Comparison of ENCODE assay signal across 1 cellular context in the genomic region with DNA sequence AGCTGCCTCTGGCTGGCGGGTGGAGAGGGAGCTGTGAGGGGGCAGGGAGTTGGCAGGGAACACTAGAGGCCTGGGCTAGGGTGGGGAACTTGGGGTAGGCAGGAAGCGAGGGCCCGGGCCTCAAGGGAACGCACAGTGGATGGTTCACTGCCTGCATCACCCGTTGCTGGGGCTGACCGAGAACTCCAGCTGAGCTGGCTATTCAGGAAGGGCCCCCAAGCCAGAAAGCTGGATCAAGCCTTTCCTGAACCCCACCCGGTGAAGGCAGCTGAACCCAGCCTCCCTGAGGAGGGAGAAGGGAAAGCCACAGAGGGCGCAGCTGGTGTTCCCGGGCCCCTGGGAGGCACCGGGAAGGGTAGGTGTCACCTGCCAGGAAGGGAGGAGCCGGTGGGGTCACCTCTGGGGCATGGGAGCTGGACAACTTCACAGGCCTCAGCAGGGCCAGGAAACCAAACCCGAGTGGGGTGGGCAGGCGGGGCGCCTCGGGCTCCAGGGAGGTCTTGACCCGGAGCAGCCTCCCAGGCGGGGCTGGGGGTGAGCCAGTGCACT.
TF ChIP-seq lines count a peak whose summit lies in the region.

No MANE protein-coding gene starts in this region.

TF ChIP-seq in HCT116, 20 proteins besides CTCF, POLR2A, EP300 and RAD21 (continued from another document):
- TF ChIP-seq SRF (IDR thresholded peaks at IDR 0.05; ENCODE audit: low read depth) (no peak), YY1 (IDR thresholded peaks at IDR 0.05; ENCODE audit: extremely low read depth, insufficient replicate concordance, low read depth, low read length) (no peak), TCF7L2 (IDR thresholded peaks at IDR 0.05; ENCODE audit: borderline replicate concordance, extremely low read depth, insufficient read depth, insufficient read length) (no peak), ZFX (IDR thresholded peaks at IDR 0.05) (no peak), JUND (IDR thresholded peaks at IDR 0.05) (no peak), CBX3 (IDR thresholded peaks at IDR 0.05; ENCODE audit: low read depth) (no peak), ELF1 (IDR thresholded peaks at IDR 0.05; ENCODE audit: borderline replicate concordance, low read depth) (no peak), EGR1 (IDR thresholded peaks at IDR 0.05; ENCODE audit: low read depth) (no peak), ZNF274 (IDR thresholded peaks at IDR 0.05; ENCODE audit: low read depth, low read length) (no peak)
- TF ChIP-seq, protein P1, sequence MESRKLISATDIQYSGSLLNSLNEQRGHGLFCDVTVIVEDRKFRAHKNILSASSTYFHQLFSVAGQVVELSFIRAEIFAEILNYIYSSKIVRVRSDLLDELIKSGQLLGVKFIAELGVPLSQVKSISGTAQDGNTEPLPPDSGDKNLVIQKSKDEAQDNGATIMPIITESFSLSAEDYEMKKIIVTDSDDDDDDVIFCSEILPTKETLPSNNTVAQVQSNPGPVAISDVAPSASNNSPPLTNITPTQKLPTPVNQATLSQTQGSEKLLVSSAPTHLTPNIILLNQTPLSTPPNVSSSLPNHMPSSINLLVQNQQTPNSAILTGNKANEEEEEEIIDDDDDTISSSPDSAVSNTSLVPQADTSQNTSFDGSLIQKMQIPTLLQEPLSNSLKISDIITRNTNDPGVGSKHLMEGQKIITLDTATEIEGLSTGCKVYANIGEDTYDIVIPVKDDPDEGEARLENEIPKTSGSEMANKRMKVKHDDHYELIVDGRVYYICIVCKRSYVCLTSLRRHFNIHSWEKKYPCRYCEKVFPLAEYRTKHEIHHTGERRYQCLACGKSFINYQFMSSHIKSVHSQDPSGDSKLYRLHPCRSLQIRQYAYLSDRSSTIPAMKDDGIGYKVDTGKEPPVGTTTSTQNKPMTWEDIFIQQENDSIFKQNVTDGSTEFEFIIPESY (IDR thresholded peaks at IDR 0.05; ENCODE audit: extremely low read depth, insufficient replicate concordance, low read length) = no peak
- TF ChIP-seq, protein P2, sequence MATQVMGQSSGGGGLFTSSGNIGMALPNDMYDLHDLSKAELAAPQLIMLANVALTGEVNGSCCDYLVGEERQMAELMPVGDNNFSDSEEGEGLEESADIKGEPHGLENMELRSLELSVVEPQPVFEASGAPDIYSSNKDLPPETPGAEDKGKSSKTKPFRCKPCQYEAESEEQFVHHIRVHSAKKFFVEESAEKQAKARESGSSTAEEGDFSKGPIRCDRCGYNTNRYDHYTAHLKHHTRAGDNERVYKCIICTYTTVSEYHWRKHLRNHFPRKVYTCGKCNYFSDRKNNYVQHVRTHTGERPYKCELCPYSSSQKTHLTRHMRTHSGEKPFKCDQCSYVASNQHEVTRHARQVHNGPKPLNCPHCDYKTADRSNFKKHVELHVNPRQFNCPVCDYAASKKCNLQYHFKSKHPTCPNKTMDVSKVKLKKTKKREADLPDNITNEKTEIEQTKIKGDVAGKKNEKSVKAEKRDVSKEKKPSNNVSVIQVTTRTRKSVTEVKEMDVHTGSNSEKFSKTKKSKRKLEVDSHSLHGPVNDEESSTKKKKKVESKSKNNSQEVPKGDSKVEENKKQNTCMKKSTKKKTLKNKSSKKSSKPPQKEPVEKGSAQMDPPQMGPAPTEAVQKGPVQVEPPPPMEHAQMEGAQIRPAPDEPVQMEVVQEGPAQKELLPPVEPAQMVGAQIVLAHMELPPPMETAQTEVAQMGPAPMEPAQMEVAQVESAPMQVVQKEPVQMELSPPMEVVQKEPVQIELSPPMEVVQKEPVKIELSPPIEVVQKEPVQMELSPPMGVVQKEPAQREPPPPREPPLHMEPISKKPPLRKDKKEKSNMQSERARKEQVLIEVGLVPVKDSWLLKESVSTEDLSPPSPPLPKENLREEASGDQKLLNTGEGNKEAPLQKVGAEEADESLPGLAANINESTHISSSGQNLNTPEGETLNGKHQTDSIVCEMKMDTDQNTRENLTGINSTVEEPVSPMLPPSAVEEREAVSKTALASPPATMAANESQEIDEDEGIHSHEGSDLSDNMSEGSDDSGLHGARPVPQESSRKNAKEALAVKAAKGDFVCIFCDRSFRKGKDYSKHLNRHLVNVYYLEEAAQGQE (IDR thresholded peaks at IDR 0.05; ENCODE audit: low read depth) = no peak
- TF ChIP-seq, protein P3, sequence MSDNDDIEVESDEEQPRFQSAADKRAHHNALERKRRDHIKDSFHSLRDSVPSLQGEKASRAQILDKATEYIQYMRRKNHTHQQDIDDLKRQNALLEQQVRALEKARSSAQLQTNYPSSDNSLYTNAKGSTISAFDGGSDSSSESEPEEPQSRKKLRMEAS (IDR thresholded peaks at IDR 0.05) = no peak
